ENCODE assay signal across 10 cellular contexts in the genomic region with DNA sequence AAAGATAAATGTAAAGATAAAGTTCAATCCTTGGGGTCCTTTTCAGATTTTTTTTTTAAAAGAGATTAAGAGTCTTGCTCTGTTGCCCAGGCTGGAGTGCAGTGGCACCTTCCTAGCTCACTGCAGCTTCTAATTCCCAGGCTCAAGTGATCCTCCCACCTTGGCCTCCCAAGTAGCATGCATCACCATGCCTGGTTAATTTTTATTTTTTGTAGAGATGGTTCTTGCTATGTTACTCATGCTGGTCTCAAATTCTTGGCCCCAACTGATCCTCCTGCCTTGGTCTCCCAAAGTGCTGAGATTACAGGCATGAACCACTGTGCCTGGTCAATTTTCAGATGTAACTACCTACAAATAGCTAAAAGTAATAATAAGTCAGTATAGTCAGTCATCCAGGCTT. TPM values are rescaled to one million over a fixed set of nuclear protein-coding genes. Genes with fewer than 3 reads are reported as not detected.
DNase-seq lines count a peak whose midpoint lies in the region; ATAC-seq and TF ChIP-seq lines count a peak whose summit lies in the region.
"Had no signal": no experiment of that assay in that cellular context is flagged by ENCODE, and none has a peak within 500 bp of the region (broad histone marks: within the 10 kb centered on the region; RNA-seq: fewer than 3 reads in every experiment).

No MANE protein-coding gene starts in this region.

- peaks cover 86% of the 10 kb centered on the region for H3K4me1 Mint-ChIP-seq in osteocyte (ENCODE audit: unreplicated experiment)

- H3K9me3 ChIP-seq in AG04450 (ENCODE audit: control insufficient read depth, insufficient read depth, low read length), result no peaks in the 10 kb centered on the region

- peaks cover 87% of the 10 kb centered on the region for H4K20me1 ChIP-seq in KMS-11 (ENCODE audit: insufficient read depth)

- TF ChIP-seq CTCF in AG04450 (IDR thresholded peaks at IDR 0.05; ENCODE audit: low read depth, low read length) (no peak), KMS-11 (conservative IDR thresholded peaks at IDR 0.05; ENCODE audit: low read depth, low read length) (no peak), dorsolateral prefrontal cortex (IDR thresholded peaks at IDR 0.05 in 54 of 56, conservative IDR thresholded peaks at IDR 0.05 in 2 of 56; ENCODE audit: low read depth in 1 of 56, partially characterized antibody in 56 of 56) (no peak), osteocyte (IDR thresholded peaks at IDR 0.05) (no peak)

- H3K27me3 ChIP-seq in AG04450 (ENCODE audit: control insufficient read depth, insufficient read depth, low read length) (no peaks in the 10 kb centered on the region), KMS-11 (ENCODE audit: insufficient read depth, low read depth) (no peaks in the 10 kb centered on the region), dorsolateral prefrontal cortex (no peaks in the 10 kb centered on the region)

- ATAC-seq in HG02884 (IDR thresholded peaks at IDR 0.05; ENCODE audit: unreplicated experiment), result no peak

- peak overlapping the region; percentile 60 for H3K4me3 Mint-ChIP-seq in osteocyte (ENCODE audit: unreplicated experiment)

- no peak overlapping the region for H3K9ac ChIP-seq in KMS-11

- DNase-seq in AG04450 (ENCODE audit: low read depth, low spot score) (no peak), dorsolateral prefrontal cortex (no peak), osteocyte (ENCODE audit: extremely low spot score, unreplicated experiment) (no peak), NCI-H524 (lab: John Stamatoyannopoulos, UW) (no peak), OCI-M1 (lab: John Stamatoyannopoulos, UW) (no peak)
- DNase-seq in stimulated activated CD4-positive, alpha-beta T cell treated with anti-CD3 and anti-CD28 coated beads, Interleukin-4, amount 100 ng/mL, for 1 hour, result no peak
- DNase-seq: DMS79 treated with DMSO at 0.1 percent for 48 hours, NCI-H748 treated with DMSO at 0.1 percent for 48 hours had no signal

- H3K36me3 Mint-ChIP-seq in osteocyte (ENCODE audit: unreplicated experiment), result peaks cover 7% of the 10 kb centered on the region

- peaks cover 100% of the 10 kb centered on the region for H3K79me2 ChIP-seq in KMS-11 (ENCODE audit: insufficient read depth, low read depth)

- intact Hi-C loops in dorsolateral prefrontal cortex (cut with DNase I), result no loop called here

- CTCF ChIA-PET in AG04450 (lab: Charles Lee), result interaction anchor here (1.0 to 1.4 kb wide), 3 partner anchors 20 to 95 kb away, joined by 3 to 4 read pairs (median 4); no protein-coding TSS in a partner anchor

- peaks cover 93% of the 10 kb centered on the region for H3K4me1 ChIP-seq in KMS-11 (ENCODE audit: low read depth, poor library complexity, severe bottlenecking)

- no peak overlapping the region for H2AFZ ChIP-seq in KMS-11 (ENCODE audit: low read depth)

- POLR2A ChIA-PET in AG04450 (lab: Yijun Ruan, JAX), result interaction anchor here (1.3 to 2.0 kb wide), 2 partner anchors 12 to 20 kb away, joined by 5 to 7 read pairs; partner anchors contain the start of gene NFE2L2

- H3K4me3 ChIP-seq in AG04450 (ENCODE audit: low read depth, low read length) (no peak overlapping the region), KMS-11 (IDR thresholded peaks at IDR 0.05; ENCODE audit: insufficient read depth, low read depth, low read length) (no peak overlapping the region), dorsolateral prefrontal cortex (no peak overlapping the region)

- H3K27ac ChIP-seq in AG04450 (ENCODE audit: low read depth, low read length) (peak overlapping the region; percentile 94), KMS-11 (peak overlapping the region; percentile 16; the same call in 1 of the 2 replicates), dorsolateral prefrontal cortex (peak overlapping the region in 58 of 59 donors; percentile 5 to 97 (median 90))

- H3K27me3 Mint-ChIP-seq in osteocyte (ENCODE audit: unreplicated experiment), result no peaks in the 10 kb centered on the region

- no peaks in the 10 kb centered on the region for H3K36me3 ChIP-seq in KMS-11 (ENCODE audit: insufficient read depth)

- H3K27ac Mint-ChIP-seq in osteocyte (ENCODE audit: unreplicated experiment), result peak overlapping the region; percentile 97

- peak overlapping the region; percentile 6; the same call in 1 of the 2 replicates for H3K4me2 ChIP-seq in KMS-11

- no peaks in the 10 kb centered on the region for H3K9me3 Mint-ChIP-seq in osteocyte (ENCODE audit: unreplicated experiment)

RNA-seq across cellular contexts. Expression of gene NFE2L2, which starts 21.1 kb away (rescaled TPM):
- 227 and 321 TPM in 2 replicates for polyA plus RNA-seq in AG04450 (2011; rRNA removed)
- 292 and 300 TPM in 2 replicates for polyA minus RNA-seq in AG04450 (2011; rRNA and poly(A)+ RNA removed)
- 100 to 1,000 TPM in 7 of 120 experiments, 10 to 100 TPM in 113; 41.4 to 116 (median 63.8) TPM for total RNA-seq in dorsolateral prefrontal cortex
- total RNA-seq in osteocyte, result 98.4 and 100 TPM in 2 replicates

RNA-seq across cellular contexts. Expression of gene HNRNPA3, which starts 30.9 kb away (rescaled TPM):
- polyA plus RNA-seq in AG04450 (2011; rRNA removed), result 143 and 177 TPM in 2 replicates
- 30.4 and 57.9 TPM in 2 replicates for polyA minus RNA-seq in AG04450 (2011; rRNA and poly(A)+ RNA removed)
- total RNA-seq in dorsolateral prefrontal cortex (100 to 1,000 TPM; 105 to 187 (median 137) TPM), osteocyte (127 and 136 TPM in 2 replicates)

Comparison
In these comparisons a context has a peak if more than half of its experiments do, and no peak if none do; other contexts are left out.
1. H3K27ac ChIP-seq: peak in every context shown above with its lines; median percentile 94 in AG04450; 90 in dorsolateral prefrontal cortex; 16 in KMS-11.